In genomic region chr3:14869877-14870563, GRCh38 we compare ENCODE assay signal across 17 cellular contexts. TPM values are rescaled to one million over a fixed set of nuclear protein-coding genes. Genes with fewer than 3 reads are reported as not detected.
"Had no signal": no experiment of that assay in that cellular context is flagged by ENCODE, and none has a peak within 500 bp of the region (broad histone marks: within the 10 kb centered on the region; RNA-seq: fewer than 3 reads in every experiment).

No MANE protein-coding gene starts in this region.

- ATAC-seq: activated CD8-positive, alpha-beta memory T cell treated with anti-CD3 and anti-CD28 coated beads, Interleukin-2, amount 10 ng/mL, durations not matched to agents 7 days and 5 days; activated CD8-positive, alpha-beta T cell treated with anti-CD3 and anti-CD28 coated beads for 36 hours; SK-N-SH treated with all-trans-retinoic acid at 6 μM for 48 hours had no signal

- H3K4me1 ChIP-seq: parathyroid adenoma had no signal

- DNase-seq: activated CD4-positive, alpha-beta T cell treated with anti-CD3 and anti-CD28 coated beads, Interleukin-2, amount 10 ng/mL, durations not matched to agents 7 days and 5 days; activated CD4-positive, CD25-positive, alpha-beta regulatory T cell treated with anti-CD3 and anti-CD28 coated beads, Interleukin-2, amount 50 U/mL, for 72 hours; activated CD8-positive, alpha-beta memory T cell treated with anti-CD3 and anti-CD28 coated beads, Interleukin-2, amount 10 ng/mL, durations not matched to agents 7 days and 5 days; activated CD8-positive, alpha-beta T cell treated with anti-CD3 and anti-CD28 coated beads for 36 hours; activated naive CD4-positive, alpha-beta T cell; activated T-cell treated with anti-CD3 and anti-CD28 coated beads for 4 hours; amygdala; effector CD4-positive, alpha-beta T cell; hypothalamus; spleen; stimulated activated CD4-positive, alpha-beta T cell treated with anti-CD3 and anti-CD28 coated beads, Interleukin-4, amount 100 ng/mL, for 1 hour; stimulated activated naive CD4-positive, alpha-beta T cell; T-helper 1 cell; WERI-Rb-1 had no signal

- H3K4me3 ChIP-seq: spleen had no signal

- H3K9me3 ChIP-seq: spleen had no signal

- H3K36me3 ChIP-seq: WERI-Rb-1 had no signal

- H3K27ac ChIP-seq: parathyroid adenoma, WERI-Rb-1 had no signal

- H3K27me3 ChIP-seq: spleen had no signal

RNA-seq across cellular contexts. Expression of gene FGD5, which starts 51.3 kb away (rescaled TPM):
- total RNA-seq: activated CD8-positive, alpha-beta memory T cell treated with anti-CD3 and anti-CD28 coated beads, Interleukin-2, amount 10 ng/mL, durations not matched to agents 7 days and 5 days; activated CD8-positive, alpha-beta T cell treated with anti-CD3 and anti-CD28 coated beads for 36 hours; myocyte had no signal
